Comparison of ENCODE assay signal across 21 cellular contexts in the genomic region with DNA sequence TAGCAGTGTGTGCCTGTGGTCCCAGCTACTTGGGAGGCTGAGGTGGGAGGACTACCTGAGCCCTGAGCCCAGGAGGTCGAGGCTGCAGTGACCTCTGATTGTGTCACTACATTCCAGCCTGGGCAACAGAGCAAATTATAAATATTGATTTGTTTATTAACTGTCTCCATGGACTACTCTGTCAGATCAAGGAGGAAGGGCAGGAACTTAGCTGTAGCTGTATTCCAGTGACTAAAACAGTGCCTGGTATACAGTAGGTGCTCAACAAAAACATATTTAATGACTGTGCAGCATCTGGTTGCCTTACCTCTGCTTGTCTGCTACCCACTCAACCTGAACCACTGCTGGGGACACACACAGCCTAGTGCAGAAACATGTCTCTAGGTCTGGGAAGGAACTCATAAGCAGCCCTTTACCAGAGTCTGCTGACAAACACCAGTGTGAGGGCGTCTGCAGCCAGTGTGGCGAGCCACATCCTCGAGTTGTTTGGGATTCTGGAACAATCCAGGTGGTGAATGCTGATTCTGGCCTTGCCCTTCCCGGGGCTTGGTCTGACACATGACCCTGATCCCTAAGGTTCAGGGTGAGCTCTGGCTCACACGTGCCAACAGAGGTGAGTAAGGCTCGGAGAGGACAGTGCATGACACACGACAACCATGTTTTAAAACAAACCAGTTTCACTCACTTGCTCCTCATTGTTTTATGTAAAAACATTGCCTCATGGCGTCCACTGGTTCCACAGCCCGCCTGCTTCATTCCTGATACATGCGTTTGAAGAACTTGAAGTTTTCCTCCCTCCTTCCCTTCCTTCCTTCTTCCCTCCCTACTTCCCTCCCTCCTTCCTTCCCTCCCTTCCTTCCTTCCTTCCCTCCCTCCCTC.
DNase-seq lines count a peak whose midpoint lies in the region; ATAC-seq, FAIRE-seq and TF ChIP-seq lines count a peak whose summit lies in the region.
"Had no signal": no experiment of that assay in that cellular context is flagged by ENCODE, and none has a peak within 500 bp of the region (broad histone marks: within the 10 kb centered on the region; RNA-seq: fewer than 3 reads in every experiment).

No MANE protein-coding gene starts in this region.

- no peak for DNase-seq in activated T-cell treated with anti-CD3 and anti-CD28 coated beads, Interleukin-2, amount 50 U/mL, for 24 hours
- no peak for DNase-seq in activated T-cell treated with anti-CD3 and anti-CD28 coated beads for 4 hours
- DNase-seq in UCSD-AML1 (lab: John Stamatoyannopoulos, UW; ENCODE audit: unreplicated experiment), result peak; percentile 20
- peak; percentile 69 for DNase-seq in HepG2 (ENCODE audit: low spot score)
- DNase-seq in NCI-H446 (lab: John Stamatoyannopoulos, UW), result no peak
- no peak for DNase-seq in NCI-H128 (lab: John Stamatoyannopoulos, UW; ENCODE audit: unreplicated experiment)
- DNase-seq: ACHN; activated CD4-positive, alpha-beta T cell treated with anti-CD3 and anti-CD28 coated beads for 48 hours; aorta; GDM1; head of caudate nucleus; NCI-H2029 treated with DMSO at 0.1 percent for 48 hours; NCI-H748 treated with DMSO at 0.1 percent for 48 hours had no signal

- no peak overlapping the region for H3K4me3 Mint-ChIP-seq in activated T-cell treated with anti-CD3 and anti-CD28 coated beads, Interleukin-2, amount 50 U/mL, for 24 hours

- H3K27ac ChIP-seq in HepG2 (ENCODE audit: extremely low read length, insufficient read depth, low read length), result peak overlapping the region; percentile 30
- H3K27ac ChIP-seq: coronary artery, HL-60, right atrium auricular region, RWPE1, thoracic aorta had no signal

- intact Hi-C loops in HepG2 (cut with micrococcal nuclease; ENCODE audit: unreplicated experiment), result loop anchor here (5.0 kb wide), 1 partner anchor 206 kb away; no protein-coding TSS in a partner anchor

- no TSS peak for BruUV-seq in HepG2 (replicated peaks; lab: Mats Ljungman, UMichigan)

- H3K27me3 ChIP-seq in HepG2 (ENCODE audit: control insufficient read depth in 1 of 2, insufficient read depth in 2 of 2, low read length in 2 of 2), result no peaks in the 10 kb centered on the region
- H3K27me3 ChIP-seq: right atrium auricular region had no signal

- H2AFZ ChIP-seq in HepG2 (ENCODE audit: low read length), result peak overlapping the region; percentile 74

- ATAC-seq in HepG2 (peak; percentile 76), HG03571 (IDR thresholded peaks at IDR 0.05; ENCODE audit: unreplicated experiment) (no peak)

- POLR2A ChIA-PET in HepG2 (lab: Yijun Ruan, JAX), result interaction anchor here (0.6 to 3.1 kb wide), 14 partner anchors 16 to 155 kb away, joined by 3 to 19 read pairs (median 4); no protein-coding TSS in a partner anchor

- no peaks in the 10 kb centered on the region for H4K20me1 ChIP-seq in HepG2 (ENCODE audit: insufficient read depth, low read length)

- no peak for TF ChIP-seq RAD21 in HepG2 (CRISPR knock-in tag; IDR thresholded peaks at IDR 0.05)

- H3K4me1 ChIP-seq in HepG2 (ENCODE audit: insufficient read depth, low read length), result peaks cover 58% of the 10 kb centered on the region

- no peaks in the 10 kb centered on the region for H3K27me3 Mint-ChIP-seq in activated T-cell treated with anti-CD3 and anti-CD28 coated beads, Interleukin-2, amount 50 U/mL, for 24 hours

- CTCF ChIA-PET in HepG2 (lab: Yijun Ruan, JAX; ENCODE audit: low intra/inter-chr PET ratio, low total read pairs), result no interaction called here

- H3K9me3 Mint-ChIP-seq in activated T-cell treated with anti-CD3 and anti-CD28 coated beads, Interleukin-2, amount 50 U/mL, for 24 hours, result no peaks in the 10 kb centered on the region

- H3K4me1 Mint-ChIP-seq in activated T-cell treated with anti-CD3 and anti-CD28 coated beads, Interleukin-2, amount 50 U/mL, for 24 hours (ENCODE audit: low read depth), result peaks cover 49% of the 10 kb centered on the region

- peak overlapping the region; percentile 76 for H3K4me2 ChIP-seq in HepG2 (ENCODE audit: low read depth, low read length)

- 19% methylated on average over 11 of the region's 11 CpGs for WGBS in HepG2 (ENCODE audit: low lambda C conversion rate)

- TF ChIP-seq POLR2A in HepG2 (IDR thresholded peaks at IDR 0.05; ENCODE audit: insufficient read depth in 1 of 2, low read depth in 2 of 2, low read length in 2 of 2), result peak in 1 of 2 experiments; percentile 58; a peak in 1 of 4 replicates

- peak in 1 of 2 experiments; percentile 66; a peak in 3 of 4 replicates for TF ChIP-seq EP300 in HepG2 (IDR thresholded peaks at IDR 0.05; ENCODE audit: low read depth in 2 of 2, low read length in 2 of 2)
- TF ChIP-seq EP300 in HepG2 (CRISPR knock-in tag; IDR thresholded peaks at IDR 0.05; ENCODE audit: borderline replicate concordance), result no peak

- H3K79me2 ChIP-seq in HepG2 (ENCODE audit: insufficient read depth, low read length), result no peaks in the 10 kb centered on the region

- H3K4me3 ChIP-seq in HepG2 (replicated peaks in 1 of 3; ENCODE audit: insufficient read depth in 1 of 3, low read depth in 2 of 3, low read length in 3 of 3), result peak overlapping the region; percentile 35 to 49 (median 42); a peak in 5 of 6 replicates
- H3K4me3 ChIP-seq: coronary artery, right atrium auricular region, thoracic aorta had no signal

- TF ChIP-seq CTCF in HepG2 (CRISPR knock-in tag; IDR thresholded peaks at IDR 0.05) (no peak), subcutaneous adipose tissue (IDR thresholded peaks at IDR 0.05; ENCODE audit: low read depth) (peak; percentile 8)

- H3K9ac ChIP-seq in HepG2 (ENCODE audit: insufficient read depth, low read depth, low read length), result peak overlapping the region; percentile 51

- H3K9me3 ChIP-seq in HepG2 (ENCODE audit: low read length), result no peaks in the 10 kb centered on the region
- H3K9me3 ChIP-seq: right atrium auricular region, thoracic aorta had no signal

- no peaks in the 10 kb centered on the region for H3K36me3 ChIP-seq in HepG2 (replicated peaks in 1 of 2; ENCODE audit: control insufficient read depth in 1 of 2, insufficient read depth in 2 of 2, low read length in 2 of 2)
- H3K36me3 ChIP-seq: right atrium auricular region, thoracic aorta had no signal

- in situ Hi-C loops in HepG2 (cut with HindIII; ENCODE audit: extremely low pct_ligation_motif_present, low pct_unique_long_range_greater_than_20kb), result no loop called here

- H3K27ac Mint-ChIP-seq in activated T-cell treated with anti-CD3 and anti-CD28 coated beads, Interleukin-2, amount 50 U/mL, for 24 hours, result peak overlapping the region; percentile 37

- FAIRE-seq in HepG2 (lab: Jason Lieb, UNC), result peak; percentile 81
- FAIRE-seq: keratinocyte had no signal

- no peaks in the 10 kb centered on the region for H3K36me3 Mint-ChIP-seq in activated T-cell treated with anti-CD3 and anti-CD28 coated beads, Interleukin-2, amount 50 U/mL, for 24 hours (ENCODE audit: low read depth)

TF ChIP-seq in HepG2, 621 proteins besides CTCF, POLR2A, EP300 and RAD21 (continues in another document):
- TF ChIP-seq ZBTB3 (CRISPR knock-in tag; IDR thresholded peaks at IDR 0.05; ENCODE audit: borderline replicate concordance, low read depth) (peak; percentile 67; the same call in 1 of the 2 replicates), ADNP (CRISPR knock-in tag; IDR thresholded peaks at IDR 0.05) (peak; percentile 24; the same call in 1 of the 2 replicates), ZNF17 (CRISPR knock-in tag; IDR thresholded peaks at IDR 0.05) (no peak), KLF12 (CRISPR knock-in tag; IDR thresholded peaks at IDR 0.05; ENCODE audit: borderline replicate concordance) (no peak), MTA3 (CRISPR knock-in tag; IDR thresholded peaks at IDR 0.05) (no peak), ZBTB20 (CRISPR knock-in tag; IDR thresholded peaks at IDR 0.05; ENCODE audit: borderline replicate concordance, low read depth) (peak; percentile 60; the same call in 1 of the 2 replicates), ZSCAN22 (CRISPR knock-in tag; IDR thresholded peaks at IDR 0.05) (no peak), ZNF12 (CRISPR knock-in tag; IDR thresholded peaks at IDR 0.05) (0 out of 2 replicates have a peak, but pooled peaks have one; percentile 39), FOXA3 (CRISPR knock-in tag; IDR thresholded peaks at IDR 0.05) (peak; percentile 80)
- TF ChIP-seq, protein P1, sequence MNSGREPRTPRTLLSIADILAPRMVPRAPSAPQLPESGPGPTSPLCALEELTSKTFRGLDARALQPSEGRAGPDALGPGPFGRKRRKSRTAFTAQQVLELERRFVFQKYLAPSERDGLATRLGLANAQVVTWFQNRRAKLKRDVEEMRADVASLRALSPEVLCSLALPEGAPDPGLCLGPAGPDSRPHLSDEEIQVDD (CRISPR knock-in tag; IDR thresholded peaks at IDR 0.05; ENCODE audit: borderline replicate concordance), result no peak
- TF ChIP-seq, protein P2, sequence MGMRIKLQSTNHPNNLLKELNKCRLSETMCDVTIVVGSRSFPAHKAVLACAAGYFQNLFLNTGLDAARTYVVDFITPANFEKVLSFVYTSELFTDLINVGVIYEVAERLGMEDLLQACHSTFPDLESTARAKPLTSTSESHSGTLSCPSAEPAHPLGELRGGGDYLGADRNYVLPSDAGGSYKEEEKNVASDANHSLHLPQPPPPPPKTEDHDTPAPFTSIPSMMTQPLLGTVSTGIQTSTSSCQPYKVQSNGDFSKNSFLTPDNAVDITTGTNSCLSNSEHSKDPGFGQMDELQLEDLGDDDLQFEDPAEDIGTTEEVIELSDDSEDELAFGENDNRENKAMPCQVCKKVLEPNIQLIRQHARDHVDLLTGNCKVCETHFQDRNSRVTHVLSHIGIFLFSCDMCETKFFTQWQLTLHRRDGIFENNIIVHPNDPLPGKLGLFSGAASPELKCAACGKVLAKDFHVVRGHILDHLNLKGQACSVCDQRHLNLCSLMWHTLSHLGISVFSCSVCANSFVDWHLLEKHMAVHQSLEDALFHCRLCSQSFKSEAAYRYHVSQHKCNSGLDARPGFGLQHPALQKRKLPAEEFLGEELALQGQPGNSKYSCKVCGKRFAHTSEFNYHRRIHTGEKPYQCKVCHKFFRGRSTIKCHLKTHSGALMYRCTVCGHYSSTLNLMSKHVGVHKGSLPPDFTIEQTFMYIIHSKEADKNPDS (CRISPR knock-in tag; IDR thresholded peaks at IDR 0.05), result no peak

Comparison
In these comparisons a context has a peak if more than half of its experiments do, and no peak if none do; other contexts are left out.
1. DNase-seq: peak in UCSD-AML1 (single experiment) and HepG2 (single experiment); none in activated T-cell treated with anti-CD3 and anti-CD28 coated beads, Interleukin-2, amount 50 U/mL, for 24 hours (single experiment), activated T-cell treated with anti-CD3 and anti-CD28 coated beads for 4 hours (single experiment), NCI-H446 (0 of 2) and NCI-H128 (single experiment).